Comparison of ENCODE assay signal across 19 cellular contexts in genomic region chr3:135809038-135809437, GRCh38.
A peak's percentile ranks its signal among the peaks of the same experiment; 100 is the strongest.
DNase-seq lines count a peak whose midpoint lies in the region; ATAC-seq, FAIRE-seq and TF ChIP-seq lines count a peak whose summit lies in the region.
"Had no signal": no experiment of that assay in that cellular context is flagged by ENCODE, and none has a peak within 500 bp of the region (broad histone marks: within the 10 kb centered on the region; RNA-seq: fewer than 3 reads in every experiment).

No MANE protein-coding gene starts in this region.

- no peaks in the 10 kb centered on the region for H4K20me1 ChIP-seq in GM23338 (replicated peaks; ENCODE audit: insufficient read depth)

- no peak overlapping the region for H3K27ac ChIP-seq in GM23338 (ENCODE audit: low read depth)
- H3K27ac ChIP-seq: 22Rv1 had no signal

- H3K9me3 Mint-ChIP-seq in GM23338 = no peaks in the 10 kb centered on the region
- H3K9me3 Mint-ChIP-seq: CD8-positive, alpha-beta T cell; HFFc6 had no signal

- no peak for TF ChIP-seq CTCF in GM23338 (conservative IDR thresholded peaks at IDR 0.05; ENCODE audit: low read depth in 2 of 2)

- H3K27ac Mint-ChIP-seq in GM23338 = no peak overlapping the region
- H3K27ac Mint-ChIP-seq: CD14-positive monocyte; CD8-positive, alpha-beta T cell; HFFc6 had no signal

- no peaks in the 10 kb centered on the region for H3K9me2 ChIP-seq in GM23338 (ENCODE audit: insufficient read depth)

- H3K4me3 ChIP-seq in GM23338 = no peak overlapping the region
- H3K4me3 ChIP-seq: HAP-1 had no signal

- H3K27me3 Mint-ChIP-seq in GM23338 (ENCODE audit: insufficient read depth, low read depth, poor library complexity) = no peaks in the 10 kb centered on the region

- no peak overlapping the region for H3K4me3 Mint-ChIP-seq in GM23338
- H3K4me3 Mint-ChIP-seq: CD14-positive monocyte; CD8-positive, alpha-beta T cell; HFFc6 had no signal

- no peaks in the 10 kb centered on the region for H3K36me3 ChIP-seq in GM23338 (ENCODE audit: insufficient read depth)
- H3K36me3 ChIP-seq: HAP-1 had no signal

- no peaks in the 10 kb centered on the region for H3F3A ChIP-seq in GM23338 (replicated peaks; ENCODE audit: low read depth)

- no peak for ATAC-seq in GM23338
- ATAC-seq: CD8-positive, alpha-beta T cell; HepG2 had no signal

- in situ Hi-C loops in G401 (cut with HindIII; ENCODE audit: low sequenced_read_pairs) = no loop called here

- no peaks in the 10 kb centered on the region for H3K27me3 ChIP-seq in GM23338 (ENCODE audit: insufficient read depth)

- no peaks in the 10 kb centered on the region for H3K36me3 Mint-ChIP-seq in GM23338 (ENCODE audit: low read depth)
- H3K36me3 Mint-ChIP-seq: CD14-positive monocyte; CD8-positive, alpha-beta T cell had no signal

- no peaks in the 10 kb centered on the region for H3K79me2 ChIP-seq in GM23338 (replicated peaks; ENCODE audit: insufficient read depth)

- peak; percentile 40 for DNase-seq in DMS79 treated with DMSO at 0.1 percent for 48 hours (lab: John Stamatoyannopoulos, UW)
- DNase-seq in DMS79 (lab: John Stamatoyannopoulos, UW) = no peak
- peak; percentile 62 for DNase-seq in NCI-H2227 (lab: John Stamatoyannopoulos, UW; ENCODE audit: unreplicated experiment)
- DNase-seq in NCI-H2227 treated with DMSO at 0.1 percent for 48 hours (lab: John Stamatoyannopoulos, UW) = no peak
- DNase-seq in G401 (ENCODE audit: low spot score) = peak; percentile 8
- DNase-seq in cerebellar cortex (ENCODE audit: low spot score) = peak; percentile 3
- no peak for DNase-seq in GM23338 (ENCODE audit: low spot score)
- DNase-seq in GM19239 (ENCODE audit: insufficient read length, low spot score) = no peak
- DNase-seq: CD8-positive, alpha-beta T cell; DMS53; HFFc6 had no signal

- FAIRE-seq in GM19239 (lab: Jason Lieb, UNC) = no peak
- FAIRE-seq: G401.6, GM12891, H1, HepG2, HTR-8/SVneo had no signal

- H3K4me1 Mint-ChIP-seq in GM23338 = peaks cover 17% of the 10 kb centered on the region; the same call in 2 of the 3 replicates
- H3K4me1 Mint-ChIP-seq: CD14-positive monocyte had no signal

- H3K4me1 ChIP-seq in GM23338 (ENCODE audit: insufficient read depth) = no peaks in the 10 kb centered on the region
- H3K4me1 ChIP-seq: HAP-1 had no signal

- H2AFZ ChIP-seq in GM23338 = no peak overlapping the region

- H3K4me2 ChIP-seq in GM23338 = no peak overlapping the region

TF ChIP-seq in GM23338, 12 proteins besides CTCF, POLR2A, EP300 and RAD21:
- TF ChIP-seq ZNF462 (CRISPR knock-in tag; IDR thresholded peaks at IDR 0.05) = no peak
- TF ChIP-seq EZH2 (IDR thresholded peaks at IDR 0.05; ENCODE audit: low read depth, unreplicated experiment) = no peak
- no peak for TF ChIP-seq JUNB (IDR thresholded peaks at IDR 0.05; ENCODE audit: unreplicated experiment)
- TF ChIP-seq EZH2phosphoT487 (IDR thresholded peaks at IDR 0.05; ENCODE audit: unreplicated experiment) = no peak
- no peak for TF ChIP-seq NANOG (IDR thresholded peaks at IDR 0.05; ENCODE audit: borderline replicate concordance)
- TF ChIP-seq ZNF114 (CRISPR knock-in tag; IDR thresholded peaks at IDR 0.05) = no peak

Comparison
In these comparisons a context has a peak if more than half of its experiments do, and no peak if none do; other contexts are left out.
1. DNase-seq: peak in DMS79 treated with DMSO at 0.1 percent for 48 hours (single experiment), NCI-H2227 (single experiment), G401 (single experiment) and cerebellar cortex (single experiment); none in DMS79 (single experiment), NCI-H2227 treated with DMSO at 0.1 percent for 48 hours (single experiment), GM23338 (single experiment) and GM19239 (single experiment).